ENCODE assay signal across 9 cellular contexts in genomic region chrX:57573754-57574153, GRCh38. TPM values are rescaled to one million over a fixed set of nuclear protein-coding genes. Genes with fewer than 3 reads are reported as not detected.
A peak's percentile ranks its signal among the peaks of the same experiment; 100 is the strongest.
DNase-seq lines count a peak whose midpoint lies in the region; ATAC-seq and TF ChIP-seq lines count a peak whose summit lies in the region.
"Had no signal": no experiment of that assay in that cellular context is flagged by ENCODE, and none has a peak within 500 bp of the region (broad histone marks: within the 10 kb centered on the region; RNA-seq: fewer than 3 reads in every experiment).

No MANE protein-coding gene starts in this region.

- peak; percentile 0 to 2 for DNase-seq in NCI-H526 (lab: John Stamatoyannopoulos, UW)
- no peak for DNase-seq in NCI-H526 treated with DMSO at 0.1 percent for 48 hours (lab: John Stamatoyannopoulos, UW)
- peak; percentile 13 for DNase-seq in activated naive CD4-positive, alpha-beta T cell treated with anti-CD3 and anti-CD28 coated beads, Interleukin-2, amount 50 U/mL, for 16 hours
- no peak for DNase-seq in neural crest cell (ENCODE audit: low read depth, low spot score)

- H3K9me3 Mint-ChIP-seq in neural crest cell: peaks cover 3% of the 10 kb centered on the region

- no peak overlapping the region for H3K27ac Mint-ChIP-seq in neural crest cell (ENCODE audit: unreplicated experiment)
- H3K27ac Mint-ChIP-seq: naive thymus-derived CD8-positive, alpha-beta T cell had no signal

- no peaks in the 10 kb centered on the region for H3K4me1 Mint-ChIP-seq in neural crest cell
- H3K4me1 Mint-ChIP-seq: naive thymus-derived CD8-positive, alpha-beta T cell had no signal

- TF ChIP-seq CTCF in neural crest cell (conservative IDR thresholded peaks at IDR 0.05): peak; percentile 50

- ATAC-seq in HG03432 (IDR thresholded peaks at IDR 0.05; ENCODE audit: unreplicated experiment): peak; percentile 69
- no peak for ATAC-seq in GM21381 (IDR thresholded peaks at IDR 0.05; ENCODE audit: unreplicated experiment)
- ATAC-seq in GM21528 (IDR thresholded peaks at IDR 0.05; ENCODE audit: low FRiP score, unreplicated experiment): no peak
- ATAC-seq in GM18517 (IDR thresholded peaks at IDR 0.05; ENCODE audit: unreplicated experiment): no peak
- ATAC-seq: naive thymus-derived CD8-positive, alpha-beta T cell had no signal

- H3K4me3 Mint-ChIP-seq in neural crest cell: no peak overlapping the region
- H3K4me3 Mint-ChIP-seq: naive thymus-derived CD8-positive, alpha-beta T cell had no signal

- peaks cover 3% of the 10 kb centered on the region for H3K36me3 Mint-ChIP-seq in neural crest cell (ENCODE audit: low read depth)
- H3K36me3 Mint-ChIP-seq: naive thymus-derived CD8-positive, alpha-beta T cell had no signal

- no peaks in the 10 kb centered on the region for H3K27me3 Mint-ChIP-seq in neural crest cell (ENCODE audit: low read depth)

RNA-seq across cellular contexts. Expression of gene ZXDB, which starts 18.1 kb away (rescaled TPM):
- 6.8 and 7.1 TPM in 2 replicates for total RNA-seq in neural crest cell

Comparison
In these comparisons a context has a peak if more than half of its experiments do, and no peak if none do; other contexts are left out.
1. DNase-seq: peak in NCI-H526 (2 of 2) and activated naive CD4-positive, alpha-beta T cell treated with anti-CD3 and anti-CD28 coated beads, Interleukin-2, amount 50 U/mL, for 16 hours (single experiment); none in NCI-H526 treated with DMSO at 0.1 percent for 48 hours (single experiment) and neural crest cell (single experiment).